ENCODE assay signal across 14 cellular contexts in genomic region chr1:1538989-1539309, GRCh38. TPM values are rescaled to one million over a fixed set of nuclear protein-coding genes. Genes with fewer than 3 reads are reported as not detected.
DNase-seq lines count a peak whose midpoint lies in the region; ATAC-seq and TF ChIP-seq lines count a peak whose summit lies in the region.
"Had no signal": no experiment of that assay in that cellular context is flagged by ENCODE, and none has a peak within 500 bp of the region (broad histone marks: within the 10 kb centered on the region; RNA-seq: fewer than 3 reads in every experiment).

No MANE protein-coding gene starts in this region.

- H3K36me3 Mint-ChIP-seq in endothelial cell (ENCODE audit: low read depth, unreplicated experiment): peaks cover 5% of the 10 kb centered on the region
- H3K36me3 Mint-ChIP-seq in nephron (ENCODE audit: low read depth): peaks cover 3% of the 10 kb centered on the region

- H3K27me3 Mint-ChIP-seq in endothelial cell (ENCODE audit: unreplicated experiment) (peaks cover 19% of the 10 kb centered on the region), nephron (ENCODE audit: low read depth) (no peaks in the 10 kb centered on the region)
- H3K27me3 Mint-ChIP-seq: activated CD4-positive, alpha-beta memory T cell treated with anti-CD3 and anti-CD28 coated beads, Interleukin-2, amount 10 ng/mL, durations not matched to agents 7 days and 5 days; activated naive CD8-positive, alpha-beta T cell treated with anti-CD3 and anti-CD28 coated beads, Interleukin-2, amount 50 U/mL, for 24 hours had no signal

- TF ChIP-seq CTCF in left ventricle myocardium inferior (IDR thresholded peaks at IDR 0.05; ENCODE audit: borderline replicate concordance): no peak
- no peak for TF ChIP-seq CTCF in endothelial cell (IDR thresholded peaks at IDR 0.05; ENCODE audit: unreplicated experiment)
- no peak for TF ChIP-seq CTCF in nephron (IDR thresholded peaks at IDR 0.05; ENCODE audit: unreplicated experiment in 3 of 3)

- ATAC-seq in left cardiac atrium (no peak), GM19328 (IDR thresholded peaks at IDR 0.05; ENCODE audit: unreplicated experiment) (no peak), GM19395 (IDR thresholded peaks at IDR 0.05; ENCODE audit: unreplicated experiment) (no peak)
- ATAC-seq: activated naive CD8-positive, alpha-beta T cell treated with anti-CD3 and anti-CD28 coated beads, Interleukin-2, amount 50 U/mL, for 24 hours had no signal

- H3K4me1 Mint-ChIP-seq in endothelial cell (ENCODE audit: unreplicated experiment) (peaks cover 8% of the 10 kb centered on the region), nephron (no peaks in the 10 kb centered on the region)
- H3K4me1 Mint-ChIP-seq: activated CD4-positive, alpha-beta memory T cell treated with anti-CD3 and anti-CD28 coated beads, Interleukin-2, amount 10 ng/mL, durations not matched to agents 7 days and 5 days had no signal

- H3K4me1 ChIP-seq in left ventricle myocardium inferior (peaks cover 57% of the 10 kb centered on the region), HAP-1 (no peaks in the 10 kb centered on the region)

- in situ Hi-C loops in HAP-1 (cut with MboI; ENCODE audit: low sequenced_read_pairs): no loop called here

- intact Hi-C loops in left ventricle myocardium inferior (cut with micrococcal nuclease): no loop called here
- intact Hi-C loops in left cardiac atrium (cut with DNase I): no loop called here

- H3K9me3 ChIP-seq in left ventricle myocardium inferior (replicated peaks) (no peaks in the 10 kb centered on the region), HAP-1 (no peaks in the 10 kb centered on the region)
- H3K9me3 ChIP-seq: BE2C had no signal

- H3K4me3 Mint-ChIP-seq in endothelial cell (ENCODE audit: unreplicated experiment) (peak overlapping the region; percentile 62), nephron (peak overlapping the region; percentile 69 to 80 (median 77))
- H3K4me3 Mint-ChIP-seq: activated CD4-positive, alpha-beta memory T cell treated with anti-CD3 and anti-CD28 coated beads, Interleukin-2, amount 10 ng/mL, durations not matched to agents 7 days and 5 days had no signal

- H3K27ac Mint-ChIP-seq in endothelial cell (ENCODE audit: unreplicated experiment): no peak overlapping the region
- H3K27ac Mint-ChIP-seq in nephron: peak overlapping the region in 2 of 3 experiments; percentile 17 to 19
- H3K27ac Mint-ChIP-seq: activated CD4-positive, alpha-beta memory T cell treated with anti-CD3 and anti-CD28 coated beads, Interleukin-2, amount 10 ng/mL, durations not matched to agents 7 days and 5 days; activated naive CD8-positive, alpha-beta T cell treated with anti-CD3 and anti-CD28 coated beads, Interleukin-2, amount 50 U/mL, for 24 hours had no signal

- H3K36me3 ChIP-seq in left ventricle myocardium inferior (peaks cover 26% of the 10 kb centered on the region), HAP-1 (replicated peaks) (peaks cover 12% of the 10 kb centered on the region)

- H3K27ac ChIP-seq in left ventricle myocardium inferior (replicated peaks): peak overlapping the region; percentile 86

- H3K4me3 ChIP-seq in left ventricle myocardium inferior: peak overlapping the region; percentile 73
- no peak overlapping the region for H3K4me3 ChIP-seq in HAP-1

- H3K27me3 ChIP-seq in left ventricle myocardium inferior (ENCODE audit: low read depth) (no peaks in the 10 kb centered on the region), HAP-1 (ENCODE audit: low read depth) (no peaks in the 10 kb centered on the region)
- H3K27me3 ChIP-seq: BE2C had no signal

- DNase-seq in left ventricle myocardium inferior (no peak), left cardiac atrium (no peak), endothelial cell (ENCODE audit: low spot score) (no peak), HAP-1 (ENCODE audit: low spot score in 2 of 2) (no peak), 8988T (no peak)
- DNase-seq: activated CD4-positive, alpha-beta memory T cell treated with anti-CD3 and anti-CD28 coated beads, Interleukin-2, amount 10 ng/mL, durations not matched to agents 7 days and 5 days; activated naive CD8-positive, alpha-beta T cell treated with anti-CD3 and anti-CD28 coated beads, Interleukin-2, amount 50 U/mL, for 24 hours; BE2C; foreskin melanocyte; NCI-H1048 had no signal

- no peaks in the 10 kb centered on the region for H3K9me3 Mint-ChIP-seq in endothelial cell (ENCODE audit: unreplicated experiment)
- H3K9me3 Mint-ChIP-seq in nephron: no peaks in the 10 kb centered on the region
- H3K9me3 Mint-ChIP-seq: activated CD4-positive, alpha-beta memory T cell treated with anti-CD3 and anti-CD28 coated beads, Interleukin-2, amount 10 ng/mL, durations not matched to agents 7 days and 5 days; activated naive CD8-positive, alpha-beta T cell treated with anti-CD3 and anti-CD28 coated beads, Interleukin-2, amount 50 U/mL, for 24 hours had no signal

RNA-seq across cellular contexts. Expression of gene TMEM240, which starts 1.5 kb away (rescaled TPM):
- total RNA-seq in left ventricle myocardium inferior (7.2 TPM), left cardiac atrium (1 to 10 TPM; 4.6 to 5.4 TPM), endothelial cell (ENCODE audit: unreplicated experiment) (6.6 TPM)
- total RNA-seq: mononuclear cell had no signal

RNA-seq across cellular contexts. Expression of gene ATAD3A, which starts 27.0 kb away (rescaled TPM):
- 19.4 TPM for total RNA-seq in left ventricle myocardium inferior
- total RNA-seq in left cardiac atrium: 10 to 100 TPM; 14.1 to 24.3 TPM
- total RNA-seq in endothelial cell (ENCODE audit: unreplicated experiment): 30.4 TPM

RNA-seq across cellular contexts. Expression of gene SSU72, which starts 35.7 kb away (rescaled TPM):
- total RNA-seq in left ventricle myocardium inferior: 104 TPM
- 100 to 1,000 TPM; 107 to 118 TPM for total RNA-seq in left cardiac atrium
- 114 TPM for total RNA-seq in endothelial cell (ENCODE audit: unreplicated experiment)
